Comparison of ENCODE assay signal across 9 cellular contexts in genomic region chr12:3698218-3698974, GRCh38. TPM values are rescaled to one million over a fixed set of nuclear protein-coding genes. Genes with fewer than 3 reads are reported as not detected.
DNase-seq lines count a peak whose midpoint lies in the region; ATAC-seq, FAIRE-seq and TF ChIP-seq lines count a peak whose summit lies in the region.
"Had no signal": no experiment of that assay in that cellular context is flagged by ENCODE, and none has a peak within 500 bp of the region (broad histone marks: within the 10 kb centered on the region; RNA-seq: fewer than 3 reads in every experiment).

No MANE protein-coding gene starts in this region.

- no peak for TF ChIP-seq EP300 in HepG2 (IDR thresholded peaks at IDR 0.05; ENCODE audit: low read depth in 2 of 2, low read length in 2 of 2)
- no peak for TF ChIP-seq EP300 in HepG2 (CRISPR knock-in tag; IDR thresholded peaks at IDR 0.05; ENCODE audit: borderline replicate concordance)

- H3K4me1 ChIP-seq in testis = peaks cover 7% of the 10 kb centered on the region
- H3K4me1 ChIP-seq in HepG2 (ENCODE audit: insufficient read depth, low read length) = no peaks in the 10 kb centered on the region
- H3K4me1 ChIP-seq in mesendoderm (ENCODE audit: control insufficient read depth, low read depth, low read length) = no peaks in the 10 kb centered on the region

- CTCF ChIA-PET in HepG2 (lab: Yijun Ruan, JAX; ENCODE audit: low intra/inter-chr PET ratio, low total read pairs) = no interaction called here

- no peaks in the 10 kb centered on the region for H4K20me1 ChIP-seq in HepG2 (ENCODE audit: insufficient read depth, low read length)

- intact Hi-C loops in testis (cut with DNase I; ENCODE audit: low total_unique reads) = no loop called here
- intact Hi-C loops in HepG2 (cut with micrococcal nuclease; ENCODE audit: unreplicated experiment) = no loop called here

- no peak overlapping the region for H2BK120ac ChIP-seq in mesendoderm (ENCODE audit: low read depth, low read length)

- TF ChIP-seq POLR2A in testis (IDR thresholded peaks at IDR 0.05) (no peak), HepG2 (IDR thresholded peaks at IDR 0.05; ENCODE audit: insufficient read depth in 1 of 2, low read depth in 2 of 2, low read length in 2 of 2) (no peak)

- H4K5ac ChIP-seq in mesendoderm (ENCODE audit: low read length) = no peak overlapping the region

- no peak overlapping the region for H3K4me3 ChIP-seq in testis
- H3K4me3 ChIP-seq in HepG2 (replicated peaks in 1 of 3; ENCODE audit: insufficient read depth in 1 of 3, low read depth in 2 of 3, low read length in 3 of 3) = no peak overlapping the region
- no peak overlapping the region for H3K4me3 ChIP-seq in mesendoderm (ENCODE audit: low read length)

- ATAC-seq in HepG2 = no peak
- no peak for ATAC-seq in GM21526 (IDR thresholded peaks at IDR 0.05; ENCODE audit: low FRiP score, unreplicated experiment)
- no peak for ATAC-seq in HG02759 (IDR thresholded peaks at IDR 0.05; ENCODE audit: unreplicated experiment)

- H3K36me3 ChIP-seq in testis (ENCODE audit: low read depth, missing control alignments) (no peaks in the 10 kb centered on the region), HepG2 (replicated peaks in 1 of 2; ENCODE audit: control insufficient read depth in 1 of 2, insufficient read depth in 2 of 2, low read length in 2 of 2) (no peaks in the 10 kb centered on the region), mesendoderm (ENCODE audit: control insufficient read depth, insufficient read depth, low read length) (no peaks in the 10 kb centered on the region)

- WGBS in testis, 2 donors = 40 to 53% methylated on average over 7 of the region's 7 CpGs
- 15% methylated on average over 6 of the region's 7 CpGs for WGBS in HepG2 (ENCODE audit: low lambda C conversion rate)
- no CpG with 5 or more reads among the region's 7 CpGs for WGBS in mesendoderm (ENCODE audit: extremely low coverage, insufficient coverage, low lambda C conversion rate)

- H3K27me3 ChIP-seq in testis (no peaks in the 10 kb centered on the region), HepG2 (ENCODE audit: control insufficient read depth in 1 of 2, insufficient read depth in 2 of 2, low read length in 2 of 2) (no peaks in the 10 kb centered on the region), mesendoderm (ENCODE audit: insufficient read depth, low read length, poor library complexity) (no peaks in the 10 kb centered on the region)

- H4K8ac ChIP-seq in mesendoderm (ENCODE audit: low read depth, low read length) = no peak overlapping the region

- no peaks in the 10 kb centered on the region for H3K79me1 ChIP-seq in mesendoderm (ENCODE audit: low read length)

- TF ChIP-seq RAD21 in HepG2 (CRISPR knock-in tag; IDR thresholded peaks at IDR 0.05) = no peak

- H2BK15ac ChIP-seq in mesendoderm (replicated peaks; ENCODE audit: low read depth) = no peak overlapping the region

- no peaks in the 10 kb centered on the region for H3K79me2 ChIP-seq in HepG2 (ENCODE audit: insufficient read depth, low read length)
- H3K79me2 ChIP-seq in mesendoderm (ENCODE audit: control insufficient read depth, insufficient read depth, low read length) = no peaks in the 10 kb centered on the region

- no peak overlapping the region for H2AK5ac ChIP-seq in mesendoderm (ENCODE audit: low read length)

- no peak overlapping the region for H3K4me2 ChIP-seq in HepG2 (ENCODE audit: low read depth, low read length)
- no peak overlapping the region for H3K4me2 ChIP-seq in mesendoderm (ENCODE audit: low read length)

- peak overlapping the region in 1 of 2 donors; percentile 26 for H3K27ac ChIP-seq in testis
- no peak overlapping the region for H3K27ac ChIP-seq in HepG2 (ENCODE audit: extremely low read length, insufficient read depth, low read length)
- H3K27ac ChIP-seq in mesendoderm (ENCODE audit: low read depth, low read length) = no peak overlapping the region

- H2AFZ ChIP-seq in HepG2 (ENCODE audit: low read length) = no peak overlapping the region

- in situ Hi-C loops in HepG2 (cut with HindIII; ENCODE audit: extremely low pct_ligation_motif_present, low pct_unique_long_range_greater_than_20kb) = no loop called here

- TF ChIP-seq CTCF in testis (IDR thresholded peaks at IDR 0.05) (no peak), HepG2 (CRISPR knock-in tag; IDR thresholded peaks at IDR 0.05) (no peak)

- H3K9ac ChIP-seq in HepG2 (ENCODE audit: insufficient read depth, low read depth, low read length) (no peak overlapping the region), mesendoderm (ENCODE audit: low read length) (no peak overlapping the region)

- no peak overlapping the region for H3K56ac ChIP-seq in mesendoderm (ENCODE audit: low read length)

- H3K9me3 ChIP-seq in testis (no peaks in the 10 kb centered on the region), HepG2 (ENCODE audit: low read length) (no peaks in the 10 kb centered on the region)

- FAIRE-seq in HepG2 (lab: Jason Lieb, UNC) = no peak

- no TSS peak for BruUV-seq in HepG2 (replicated peaks; lab: Mats Ljungman, UMichigan)

- DNase-seq in HT1080 (ENCODE audit: low read depth) (peak; percentile 95), NCI-H82 (lab: John Stamatoyannopoulos, UW) (peak; percentile 75), fibroblast of peridontal ligament (ENCODE audit: extremely low read depth) (peak; percentile 99), testis (peak; percentile 42), HepG2 (ENCODE audit: low spot score) (no peak), mesendoderm (no peak)
- DNase-seq: activated effector memory CD4-positive, alpha-beta T cell treated with Interleukin-2 at 50 U/mL for 16 hours had no signal

- H3K4ac ChIP-seq in mesendoderm (ENCODE audit: low read depth, low read length) = no peak overlapping the region

- POLR2A ChIA-PET in HepG2 (lab: Yijun Ruan, JAX) = no interaction called here

- H2BK5ac ChIP-seq in mesendoderm (ENCODE audit: low read length) = no peak overlapping the region

- H3K18ac ChIP-seq in mesendoderm (ENCODE audit: low read length) = no peak overlapping the region

- no peak overlapping the region for H3K23ac ChIP-seq in mesendoderm (ENCODE audit: low read length)

TF ChIP-seq in HepG2, 621 proteins besides CTCF, POLR2A, EP300 and RAD21 (continues in another document):
- TF ChIP-seq GATAD1 (CRISPR knock-in tag; IDR thresholded peaks at IDR 0.05) (no peak), CEBPB (IDR thresholded peaks at IDR 0.05; ENCODE audit: borderline replicate concordance, low read depth, low read length) (no peak), TOE1 (CRISPR knock-in tag; IDR thresholded peaks at IDR 0.05) (no peak), HNF4G (IDR thresholded peaks at IDR 0.05; ENCODE audit: borderline replicate concordance, low read depth, low read length) (no peak), HNF4G (CRISPR knock-in tag; IDR thresholded peaks at IDR 0.05; ENCODE audit: borderline replicate concordance, low read depth) (no peak), CREB3 (CRISPR knock-in tag; IDR thresholded peaks at IDR 0.05) (no peak), KAT2B (IDR thresholded peaks at IDR 0.05; ENCODE audit: borderline replicate concordance, low read depth, low read length) (no peak)

RNA-seq across cellular contexts. Expression of gene CRACR2A, which starts 54.5 kb away (rescaled TPM):
- 29.8 and 33.3 TPM in 2 replicates for total RNA-seq in HT1080 (2014; rRNA removed; shearing (Covaris generic))
- polyA plus RNA-seq in HT1080 (2015; cell fraction: cytosol; rRNA removed) = 17.0 and 18.4 TPM in 2 replicates
- 15.3 and 21.0 TPM in 2 replicates for polyA plus RNA-seq in HT1080 (2015; cell fraction: nucleus; rRNA removed)
- 1 to 10 TPM; 4.0 to 5.0 TPM for total RNA-seq in testis
- 3.1 TPM for polyA plus RNA-seq in testis (ENCODE audit: insufficient read depth, low read depth, low replicate concordance)
- total RNA-seq in HepG2 (2016; rRNA removed; fragmentation: Illumina TruSeq; extraction: Trizol) = 0.20 TPM in 1 of 2 replicates, not detected in the other
- not detected in 2 replicates for total RNA-seq in HepG2 (2016; cell fraction: cytosol; rRNA removed; fragmentation: Illumina TruSeq; extraction: Trizol; ENCODE audit: low read depth)
- 0.09 and 0.12 TPM in 2 replicates for total RNA-seq in HepG2 (2016; cell fraction: insoluble cytoplasmic fraction; rRNA removed; fragmentation: Illumina TruSeq; extraction: Trizol)
- total RNA-seq in HepG2 (2016; cell fraction: membrane; rRNA removed; fragmentation: Illumina TruSeq; extraction: Trizol) = not detected in 2 replicates
- 0.40 and 0.47 TPM in 2 replicates for total RNA-seq in HepG2 (2016; cell fraction: nucleus; rRNA removed; fragmentation: Illumina TruSeq; extraction: Trizol)
- polyA plus RNA-seq in HepG2 (2011; rRNA removed) = 0.09 and 0.16 TPM in 2 replicates
- polyA plus RNA-seq in HepG2 (2011; cell fraction: cytosol; rRNA removed) = 0.03 and 0.04 TPM in 2 replicates
- 0.17 and 0.29 TPM in 2 replicates for polyA plus RNA-seq in HepG2 (2011; cell fraction: nucleus; rRNA removed)
- polyA plus RNA-seq in HepG2 (2012) = 0.19 and 0.21 TPM in 2 replicates
- polyA plus RNA-seq in HepG2 (2016; cell fraction: cytosol; fragmentation: Illumina TruSeq; extraction: Trizol; ENCODE audit: low read depth) = not detected in 2 replicates
- not detected in 2 replicates for polyA plus RNA-seq in HepG2 (2016; cell fraction: insoluble cytoplasmic fraction; fragmentation: Illumina TruSeq; extraction: Trizol; ENCODE audit: low read depth)
- polyA plus RNA-seq in HepG2 (2016; cell fraction: membrane; fragmentation: Illumina TruSeq; extraction: Trizol; ENCODE audit: low read depth) = not detected in 2 replicates
- polyA plus RNA-seq in HepG2 (2016; cell fraction: nucleus; fragmentation: Illumina TruSeq; extraction: Trizol; ENCODE audit: insufficient read depth, low read depth) = 0.55 TPM in 1 of 2 replicates, not detected in the other
- polyA minus RNA-seq in HepG2 (2011; rRNA and poly(A)+ RNA removed; ENCODE audit: low replicate concordance) = 0.10 TPM in 1 of 2 replicates, not detected in the other
- not detected in 2 replicates for polyA minus RNA-seq in HepG2 (2011; cell fraction: cytosol; rRNA and poly(A)+ RNA removed)
- polyA minus RNA-seq in HepG2 (2011; cell fraction: nucleus; rRNA and poly(A)+ RNA removed) = 0.64 and 0.75 TPM in 2 replicates
- 3.1 TPM for polyA plus RNA-seq in mesendoderm (2013, experiment 1 of 2)
- 3.1 TPM for polyA plus RNA-seq in mesendoderm (2013, experiment 2 of 2)

Comparison
In these comparisons a context has a peak if more than half of its experiments do, and no peak if none do; other contexts are left out.
1. DNase-seq: peak in HT1080 (single experiment), NCI-H82 (single experiment), fibroblast of peridontal ligament (single experiment) and testis (single experiment); none in HepG2 (single experiment) and mesendoderm (single experiment).